ENCODE assay signal across 17 cellular contexts in the genomic region with DNA sequence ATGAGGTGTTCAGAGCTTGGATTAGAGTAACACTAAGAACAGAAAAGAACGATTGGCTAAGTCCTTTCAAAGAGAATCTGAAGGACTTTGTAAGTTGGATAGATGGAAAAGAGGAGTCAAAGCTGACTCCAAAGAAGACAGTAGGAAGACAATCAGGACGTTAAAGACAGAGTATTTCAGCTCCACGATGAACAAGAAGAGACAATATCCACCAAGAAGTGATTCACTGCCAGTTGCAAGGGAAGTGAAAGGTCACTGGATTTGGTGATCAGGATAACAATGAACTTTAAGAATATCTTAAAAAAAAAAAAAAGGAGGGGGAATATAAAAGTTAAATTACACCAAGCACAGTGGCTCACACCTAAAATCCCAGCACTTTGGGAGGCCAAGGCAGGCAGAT. TPM values are rescaled to one million over a fixed set of nuclear protein-coding genes. Genes with fewer than 3 reads are reported as not detected.
DNase-seq lines count a peak whose midpoint lies in the region; ATAC-seq, FAIRE-seq and TF ChIP-seq lines count a peak whose summit lies in the region.
"Had no signal": no experiment of that assay in that cellular context is flagged by ENCODE, and none has a peak within 500 bp of the region (broad histone marks: within the 10 kb centered on the region; RNA-seq: fewer than 3 reads in every experiment).

No MANE protein-coding gene starts in this region.

- DNase-seq in heart left ventricle (no peak), Right ventricle myocardium inferior (ENCODE audit: missing footprints) (no peak), transverse colon (no peak), GM12891 (ENCODE audit: insufficient read length, low spot score) (no peak), retina (no peak)
- no peak for DNase-seq in CD8-positive, alpha-beta T cell
- DNase-seq: activated effector memory CD4-positive, alpha-beta T cell treated with Interleukin-2 at 50 U/mL for 16 hours; COR-L47; GDM1; glutamatergic neuron; kidney; stimulated activated CD4-positive, alpha-beta T cell treated with anti-CD3 and anti-CD28 coated beads, Interleukin-2, amount 100 ng/mL, for 24 hours; stimulated activated CD8-positive, alpha-beta memory T cell treated with anti-CD3 and anti-CD28 coated beads, Interleukin-4, amount 100 ng/mL, for 48 hours had no signal

- TF ChIP-seq CTCF in heart left ventricle (IDR thresholded peaks at IDR 0.05) (no peak), brain (conservative IDR thresholded peaks at IDR 0.05) (no peak), transverse colon (IDR thresholded peaks at IDR 0.05) (no peak)
- TF ChIP-seq CTCF in CD8-positive, alpha-beta T cell (IDR thresholded peaks at IDR 0.05): no peak

- H3K27ac ChIP-seq in heart left ventricle: peak overlapping the region in 7 of 12 donors; percentile 2 to 82 (median 55)
- peak overlapping the region; percentile 10 for H3K27ac ChIP-seq in layer of hippocampus (ENCODE audit: low read depth, low read length)
- peak overlapping the region; percentile 16 to 41 (median 32) for H3K27ac ChIP-seq in transverse colon
- H3K27ac ChIP-seq in CD8-positive, alpha-beta T cell (ENCODE audit: low read depth, low read length): no peak overlapping the region

- intact Hi-C loops in heart left ventricle (cut with DNase I): no loop called here
- intact Hi-C loops in Right ventricle myocardium inferior (cut with DNase I): no loop called here
- intact Hi-C loops in transverse colon (cut with DNase I; ENCODE audit: low total_unique reads): no loop called here
- intact Hi-C loops in CD8-positive, alpha-beta T cell (cut with DNase I, micrococcal nuclease): no loop called here

- no peaks in the 10 kb centered on the region for H3K27me3 Mint-ChIP-seq in brain
- H3K27me3 Mint-ChIP-seq in CD8-positive, alpha-beta T cell (ENCODE audit: low read depth): no peaks in the 10 kb centered on the region

- peaks cover 74% of the 10 kb centered on the region for H3K4me1 Mint-ChIP-seq in brain
- H3K4me1 Mint-ChIP-seq in CD8-positive, alpha-beta T cell (ENCODE audit: low read depth): peaks cover 82% of the 10 kb centered on the region

- ATAC-seq in heart left ventricle (no peak), Right ventricle myocardium inferior (no peak)
- no peak for ATAC-seq in CD8-positive, alpha-beta T cell

- TF ChIP-seq POLR2A in heart left ventricle (IDR thresholded peaks at IDR 0.05) (no peak), transverse colon (IDR thresholded peaks at IDR 0.05) (no peak), GM12891 (IDR thresholded peaks at IDR 0.05; ENCODE audit: low read depth, low read length) (no peak)

- POLR2A ChIA-PET in CD8-positive, alpha-beta T cell (lab: Charles Lee): interaction anchor here (0.7 to 1.1 kb wide), 2 partner anchors 74 to 404 kb away, joined by 3 to 4 read pairs; a partner anchor contains a TSS

- 47 to 71% (median 62%) methylated on average over 3 of the region's 3 CpGs for WGBS in heart left ventricle, 4 donors
- 74 to 75% methylated on average over 3 of the region's 3 CpGs for WGBS in transverse colon (ENCODE audit: low coverage in 1 of 2), 2 donors

- no peak overlapping the region for H3K4me3 ChIP-seq in heart left ventricle
- no peak overlapping the region for H3K4me3 ChIP-seq in transverse colon
- H3K4me3 ChIP-seq in CD8-positive, alpha-beta T cell (ENCODE audit: low read depth, low read length): no peak overlapping the region

- TF ChIP-seq EP300 in transverse colon (IDR thresholded peaks at IDR 0.05; ENCODE audit: low read depth): no peak

- H3K4me3 Mint-ChIP-seq in brain: peak overlapping the region in 3 of 5 experiments; percentile 4 to 16 (median 14)
- no peak overlapping the region for H3K4me3 Mint-ChIP-seq in CD8-positive, alpha-beta T cell

- FAIRE-seq in GM12891 (lab: Jason Lieb, UNC): no peak
- FAIRE-seq: bronchial epithelial cell, endometrium, kidney had no signal

- no peaks in the 10 kb centered on the region for H3K27me3 ChIP-seq in heart left ventricle
- no peaks in the 10 kb centered on the region for H3K27me3 ChIP-seq in layer of hippocampus (ENCODE audit: control insufficient read depth, insufficient read depth, low read length)
- H3K27me3 ChIP-seq in transverse colon: no peaks in the 10 kb centered on the region
- H3K27me3 ChIP-seq in CD8-positive, alpha-beta T cell (ENCODE audit: insufficient read depth, low read length): no peaks in the 10 kb centered on the region

- no peaks in the 10 kb centered on the region for H3K36me3 ChIP-seq in heart left ventricle
- H3K36me3 ChIP-seq in transverse colon: no peaks in the 10 kb centered on the region
- H3K36me3 ChIP-seq in CD8-positive, alpha-beta T cell (ENCODE audit: insufficient read depth, low read length): no peaks in the 10 kb centered on the region

- H3K27ac Mint-ChIP-seq in brain: peak overlapping the region in 4 of 5 experiments; percentile 26 to 91 (median 56)
- no peak overlapping the region for H3K27ac Mint-ChIP-seq in CD8-positive, alpha-beta T cell

- H3K9me3 Mint-ChIP-seq in brain: no peaks in the 10 kb centered on the region
- H3K9me3 Mint-ChIP-seq in CD8-positive, alpha-beta T cell: no peaks in the 10 kb centered on the region

- in situ Hi-C loops in transverse colon (cut with MboI; ENCODE audit: low pct_ligation_motif_present in 1 of 4, low pct_unique_long_range_greater_than_20kb in 1 of 4, low sequenced_read_pairs in 3 of 4): no loop called here

- CTCF ChIA-PET in CD8-positive, alpha-beta T cell (lab: Charles Lee): interaction anchor here (1.2 to 1.3 kb wide), 2 partner anchors 19 to 400 kb away, joined by 3 to 4 read pairs; no protein-coding TSS in a partner anchor

- H3K9me3 ChIP-seq in heart left ventricle (no peaks in the 10 kb centered on the region), transverse colon (no peaks in the 10 kb centered on the region)
- no peaks in the 10 kb centered on the region for H3K9me3 ChIP-seq in CD8-positive, alpha-beta T cell (ENCODE audit: low read length)

- H3K36me3 Mint-ChIP-seq in brain: peaks cover 3% of the 10 kb centered on the region
- H3K36me3 Mint-ChIP-seq in CD8-positive, alpha-beta T cell: no peaks in the 10 kb centered on the region

- H3K4me1 ChIP-seq in heart left ventricle (peaks cover 0 to 92% (median 58%) of the 10 kb centered on the region in 12 donors), transverse colon (peaks cover 19 to 73% (median 28%) of the 10 kb centered on the region in 4 donors)
- H3K4me1 ChIP-seq in CD8-positive, alpha-beta T cell (ENCODE audit: insufficient read depth, low read length): peaks cover 31% of the 10 kb centered on the region

TF ChIP-seq in GM12891, 5 proteins besides CTCF, POLR2A, EP300 and RAD21:
- TF ChIP-seq SPI1 (IDR thresholded peaks at IDR 0.05; ENCODE audit: low read depth, low read length) (no peak), POU2F2 (IDR thresholded peaks at IDR 0.05; ENCODE audit: low read depth, low read length) (no peak), POLR2AphosphoS5 (IDR thresholded peaks at IDR 0.05; ENCODE audit: low read depth, low read length) (no peak), TAF1 (IDR thresholded peaks at IDR 0.05; ENCODE audit: low read depth, low read length) (no peak), PAX5 (IDR thresholded peaks at IDR 0.05; ENCODE audit: insufficient read depth, low read length, severe bottlenecking) (no peak)

RNA-seq across cellular contexts. Expression of a gene that starts 17.9 kb away (rescaled TPM):
- total RNA-seq in heart left ventricle: 10 to 100 TPM; 35.2 to 48.2 (median 38.3) TPM
- polyA plus RNA-seq in heart left ventricle: 10 to 100 TPM; 16.3 to 65.8 TPM
- total RNA-seq in Right ventricle myocardium inferior: 31.1 TPM
- polyA plus RNA-seq in brain (ENCODE audit: insufficient read depth, low read depth, low replicate concordance): 60.7 TPM
- 10 to 100 TPM; 33.5 to 74.4 (median 48.6) TPM for total RNA-seq in transverse colon
- polyA plus RNA-seq in GM12891 (2012; ENCODE audit: low read depth, missing spikeins): 28.3 TPM
- 10 to 100 TPM; 50.4 to 60.3 TPM for total RNA-seq in CD8-positive, alpha-beta T cell

RNA-seq across cellular contexts. Expression of a gene that starts 58.4 kb away (rescaled TPM):
- total RNA-seq in heart left ventricle (10 to 100 TPM in 1 of 9 donors, 1 to 10 TPM in 8; 3.2 to 26.3 (median 7.6) TPM), Right ventricle myocardium inferior (7.9 TPM), transverse colon (10 to 100 TPM in 3 of 4 donors, not detected in 1; 26.2 to 73.5 (median 60.2) TPM)
- polyA plus RNA-seq in heart left ventricle (10 to 100 TPM in 1 of 2 donors, 1 to 10 TPM in 1; 8.5 to 24.4 TPM), brain (ENCODE audit: insufficient read depth, low read depth, low replicate concordance) (59.3 TPM)
- polyA plus RNA-seq in GM12891 (2012; ENCODE audit: low read depth, missing spikeins): 127 TPM
- 10 to 100 TPM; 30.4 to 30.5 TPM for total RNA-seq in CD8-positive, alpha-beta T cell
